8 cellular contexts compared by ENCODE assay signal in genomic region chr1:234612352-234613127, GRCh38. TPM values are rescaled to one million over a fixed set of nuclear protein-coding genes. Genes with fewer than 3 reads are reported as not detected.
DNase-seq lines count a peak whose midpoint lies in the region; ATAC-seq and TF ChIP-seq lines count a peak whose summit lies in the region.

No MANE protein-coding gene starts in this region.

- peaks cover 3% of the 10 kb centered on the region for H3K36me3 ChIP-seq in OCI-LY7 (ENCODE audit: insufficient read depth, low read length)
- H3K36me3 ChIP-seq in esophagus (ENCODE audit: control insufficient read depth in 2 of 2, insufficient read depth in 2 of 2, low read length in 1 of 2), result peaks cover 0 to 3% of the 10 kb centered on the region in 2 donors
- H3K36me3 ChIP-seq in naive thymus-derived CD4-positive, alpha-beta T cell (ENCODE audit: control insufficient read depth in 2 of 3, insufficient read depth in 3 of 3, low read length in 3 of 3), result peaks cover 0 to 2% (median 0%) of the 10 kb centered on the region in 3 experiments
- peaks cover 1 to 5% of the 10 kb centered on the region in 2 donors for H3K36me3 ChIP-seq in stomach smooth muscle (ENCODE audit: control insufficient read depth in 2 of 2, insufficient read depth in 2 of 2, low read length in 2 of 2)

- POLR2A ChIA-PET in OCI-LY7 (lab: Charles Lee), result interaction anchor here (0.6 to 5.8 kb wide), 43 partner anchors 8 to 470 kb away, joined by 3 to 50 read pairs (median 4); partner anchors contain the start of gene TARBP1
- POLR2A ChIA-PET in naive thymus-derived CD4-positive, alpha-beta T cell (lab: Charles Lee), result interaction anchor here (0.7 to 7.0 kb wide), 38 partner anchors 7 to 755 kb away, joined by 3 to 260 read pairs (median 5); partner anchors contain the start of genes COA6, TARBP1 and TBCE

- BruUV-seq in OCI-LY7 (replicated peaks; lab: Mats Ljungman, UMichigan), result TSS peak; percentile 47

- H3K27ac ChIP-seq in OCI-LY7 (ENCODE audit: low read depth, low read length, poor library complexity, severe bottlenecking) (peak overlapping the region; percentile 80), esophagus (ENCODE audit: low read depth in 2 of 2, low read length in 1 of 2) (peak overlapping the region; percentile 100), stomach smooth muscle (ENCODE audit: low read length) (peak overlapping the region; percentile 99)
- peak overlapping the region; percentile 97 for H3K27ac ChIP-seq in naive thymus-derived CD4-positive, alpha-beta T cell (ENCODE audit: low read depth, low read length)

- H3K36me3 Mint-ChIP-seq in naive thymus-derived CD4-positive, alpha-beta T cell, result peaks cover 2 to 12% (median 7%) of the 10 kb centered on the region in 5 donors

- H3K27me3 Mint-ChIP-seq in naive thymus-derived CD4-positive, alpha-beta T cell, result peaks cover 0 to 6% (median 0%) of the 10 kb centered on the region in 5 donors

- ATAC-seq in GM21390 (IDR thresholded peaks at IDR 0.05; ENCODE audit: unreplicated experiment), result peak; percentile 33
- peak; percentile 28 for ATAC-seq in naive thymus-derived CD4-positive, alpha-beta T cell

- H3K27me3 ChIP-seq in esophagus (ENCODE audit: control insufficient read depth in 1 of 2, insufficient read depth in 2 of 2, low read length in 2 of 2) (no peaks in the 10 kb centered on the region), stomach smooth muscle (ENCODE audit: control insufficient read depth in 1 of 2, insufficient read depth in 2 of 2, low read length in 2 of 2) (no peaks in the 10 kb centered on the region)
- H3K27me3 ChIP-seq in naive thymus-derived CD4-positive, alpha-beta T cell (ENCODE audit: control insufficient read depth in 2 of 2, insufficient read depth in 2 of 2, low read length in 2 of 2), result no peaks in the 10 kb centered on the region

- peak; percentile 82 for TF ChIP-seq EP300 in Ishikawa (IDR thresholded peaks at IDR 0.05; ENCODE audit: borderline replicate concordance)

- H3K4me3 ChIP-seq in OCI-LY7 (ENCODE audit: low read depth, low read length, poor library complexity, severe bottlenecking) (peak overlapping the region; percentile 70), esophagus (ENCODE audit: low read depth in 1 of 2, low read length in 2 of 2) (peak overlapping the region in 1 of 2 donors; percentile 28), stomach smooth muscle (ENCODE audit: low read length in 2 of 2) (peak overlapping the region; percentile 52 to 84)
- H3K4me3 ChIP-seq in naive thymus-derived CD4-positive, alpha-beta T cell (ENCODE audit: low read length), result peak overlapping the region; percentile 89

- H3K79me2 ChIP-seq in OCI-LY7 (ENCODE audit: insufficient read depth, low read depth, low read length), result peaks cover 5% of the 10 kb centered on the region; the same call in 1 of the 2 replicates

- in situ Hi-C loops in Caki2 (cut with HindIII; ENCODE audit: low pct_unique_long_range_greater_than_20kb, low sequenced_read_pairs), result loop anchor here (10.0 to 25.0 kb wide), 3 partner anchors 82 to 450 kb away; no protein-coding TSS in a partner anchor

- no peaks in the 10 kb centered on the region for H4K20me1 ChIP-seq in OCI-LY7 (ENCODE audit: insufficient read depth, low read length)

- peak overlapping the region; percentile 99 for H3K4me2 ChIP-seq in OCI-LY7 (ENCODE audit: low read length)

- H3K4me1 ChIP-seq in OCI-LY7 (ENCODE audit: insufficient read depth, low read length, poor library complexity, severe bottlenecking) (peaks cover 59% of the 10 kb centered on the region), esophagus (ENCODE audit: control insufficient read depth in 2 of 2, insufficient read depth in 2 of 2, low read length in 1 of 2) (peaks cover 3% of the 10 kb centered on the region in 2 donors), stomach smooth muscle (ENCODE audit: control insufficient read depth, insufficient read depth, low read length) (peaks cover 31% of the 10 kb centered on the region)
- peaks cover 26 to 30% of the 10 kb centered on the region in 2 donors for H3K4me1 ChIP-seq in naive thymus-derived CD4-positive, alpha-beta T cell (ENCODE audit: control insufficient read depth in 2 of 2, insufficient read depth in 2 of 2, low read length in 2 of 2)

- H3K4me1 Mint-ChIP-seq in naive thymus-derived CD4-positive, alpha-beta T cell, result peaks cover 34 to 56% (median 49%) of the 10 kb centered on the region in 7 donors

- H3K9me2 ChIP-seq in OCI-LY7 (ENCODE audit: insufficient read depth, low read length), result no peaks in the 10 kb centered on the region

- H3K9ac ChIP-seq in stomach smooth muscle (ENCODE audit: low read length in 2 of 2), result peak overlapping the region; percentile 95 to 99

- CTCF ChIA-PET in OCI-LY7 (lab: Charles Lee; ENCODE audit: unreplicated experiment), result interaction anchor here (0.7 to 1.8 kb wide), 8 partner anchors 9 to 492 kb away, joined by 3 to 6 read pairs (median 4); no protein-coding TSS in a partner anchor
- CTCF ChIA-PET in naive thymus-derived CD4-positive, alpha-beta T cell (lab: Charles Lee), result interaction anchor here (0.7 to 4.9 kb wide), 11 partner anchors 9 to 471 kb away, joined by 3 to 35 read pairs (median 4); no protein-coding TSS in a partner anchor

- DNase-seq in Caki2 (ENCODE audit: low read depth) (peak; percentile 99), OCI-LY7 (ENCODE audit: low spot score) (peak; percentile 92)
- DNase-seq in activated T-cell treated with anti-CD3 and anti-CD28 coated beads, Interleukin-2, amount 50 U/mL, for 1 hour, result peak; percentile 78
- DNase-seq in naive thymus-derived CD4-positive, alpha-beta T cell, result peak; percentile 58 to 97 (median 85)

- H3K9me3 Mint-ChIP-seq in naive thymus-derived CD4-positive, alpha-beta T cell, result peaks cover 0 to 13% (median 0%) of the 10 kb centered on the region in 11 donors

- peak overlapping the region; percentile 83 for H2AFZ ChIP-seq in OCI-LY7 (ENCODE audit: low read length)

- H3K27ac Mint-ChIP-seq in naive thymus-derived CD4-positive, alpha-beta T cell, result peak overlapping the region; percentile 97 to 100 (median 100)

- no peak for TF ChIP-seq RAD21 in Ishikawa (IDR thresholded peaks at IDR 0.05; ENCODE audit: low read depth)

- H3K4me3 Mint-ChIP-seq in naive thymus-derived CD4-positive, alpha-beta T cell, result peak overlapping the region; percentile 80 to 98 (median 91)

- H3K9me3 ChIP-seq in OCI-LY7 (ENCODE audit: low read length) (no peaks in the 10 kb centered on the region), esophagus (ENCODE audit: control insufficient read depth in 2 of 2, insufficient read depth in 1 of 2, low read depth in 1 of 2, low read length in 1 of 2) (peaks cover 0 to 2% of the 10 kb centered on the region in 2 donors), stomach smooth muscle (ENCODE audit: control insufficient read depth in 2 of 2, low read length in 2 of 2) (no peaks in the 10 kb centered on the region)
- no peaks in the 10 kb centered on the region for H3K9me3 ChIP-seq in naive thymus-derived CD4-positive, alpha-beta T cell (ENCODE audit: control insufficient read depth in 2 of 3, low read length in 3 of 3)

- intact Hi-C loops in OCI-LY7 (cut with micrococcal nuclease; ENCODE audit: unreplicated experiment), result loop anchor here (1.0 to 10.0 kb wide), 5 partner anchors 112 to 365 kb away; partner anchors contain the start of gene COA6
- intact Hi-C loops in naive thymus-derived CD4-positive, alpha-beta T cell (cut with micrococcal nuclease), result loop anchor here (1.0 to 5.0 kb wide), 4 partner anchors 45 to 1255 kb away; partner anchors contain the start of genes B3GALNT2 (in 1 of the 2), COA6 (in 1 of the 2) and LYST (in 1 of the 2)

- 0 out of 2 replicates have a peak, but pooled peaks have one; percentile 6 for TF ChIP-seq CTCF in OCI-LY7 (conservative IDR thresholded peaks at IDR 0.05; ENCODE audit: low read length)

- WGBS in esophagus, 2 donors, result 1 to 2% methylated on average over 20 of the region's 20 CpGs

TF ChIP-seq in Ishikawa, 13 proteins besides CTCF, POLR2A, EP300 and RAD21 (continues in another document):
- TF ChIP-seq REST (IDR thresholded peaks at IDR 0.05; ENCODE audit: low read depth) (no peak), NFIC (IDR thresholded peaks at IDR 0.05) (peak; percentile 96), USF1 (IDR thresholded peaks at IDR 0.05) (peak; percentile 79), EGR1 (IDR thresholded peaks at IDR 0.05) (peak; percentile 46; the same call in 1 of the 2 replicates)

RNA-seq across cellular contexts. Expression of gene IRF2BP2, which starts 2.6 kb away (rescaled TPM):
- 40.0 and 43.2 TPM in 2 replicates for total RNA-seq in Caki2 (2014; rRNA removed; shearing (Covaris generic); ENCODE audit: low replicate concordance)
- total RNA-seq in OCI-LY7 (2014; rRNA removed; shearing (Covaris generic)), result 30.2 and 40.6 TPM in 2 replicates
- 64.6 and 65.9 TPM in 2 replicates for total RNA-seq in OCI-LY7 (2022)
- 10 to 100 TPM; 48.8 to 68.5 TPM for polyA plus RNA-seq in esophagus
- total RNA-seq in naive thymus-derived CD4-positive, alpha-beta T cell, result 100 to 1,000 TPM; 150 to 413 (median 173) TPM
- 10 to 100 TPM; 28.7 to 35.6 TPM for polyA plus RNA-seq in naive thymus-derived CD4-positive, alpha-beta T cell
